Comparison of ENCODE assay signal across 11 cellular contexts in the genomic region with DNA sequence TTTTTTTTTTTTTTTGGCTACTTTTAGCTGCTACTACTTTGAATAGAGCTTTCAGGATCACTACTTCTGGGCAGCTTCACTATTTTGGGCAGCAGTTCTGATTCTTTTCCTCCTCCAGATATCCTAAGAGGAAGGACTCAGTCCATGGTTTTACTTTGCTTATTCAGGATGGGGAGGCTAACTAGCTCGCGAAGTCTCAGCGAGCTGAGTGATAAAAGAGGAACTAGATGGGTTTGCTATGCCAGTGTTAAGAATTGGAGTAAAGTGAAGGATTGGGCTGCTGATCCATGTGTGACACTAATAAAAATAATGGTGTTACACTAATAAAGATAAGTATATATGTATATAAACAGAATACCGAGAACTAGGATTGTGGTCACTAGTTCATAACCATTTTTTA. TPM values are rescaled to one million over a fixed set of nuclear protein-coding genes. Genes with fewer than 3 reads are reported as not detected.
DNase-seq lines count a peak whose midpoint lies in the region; ATAC-seq and TF ChIP-seq lines count a peak whose summit lies in the region.
"Had no signal": no experiment of that assay in that cellular context is flagged by ENCODE, and none has a peak within 500 bp of the region (broad histone marks: within the 10 kb centered on the region; RNA-seq: fewer than 3 reads in every experiment).

No MANE protein-coding gene starts in this region.

- H3K27me3 Mint-ChIP-seq in CD8-positive, alpha-beta T cell (ENCODE audit: low read depth), result no peaks in the 10 kb centered on the region
- no peaks in the 10 kb centered on the region for H3K27me3 Mint-ChIP-seq in natural killer cell treated with Interleukin-12 subunit alpha and Interleukin-12 subunit beta and Interleukin-15 and Interleukin-18, amount 100 ng/mL, for 72 hours

- ATAC-seq in CD8-positive, alpha-beta T cell, result no peak
- no peak for ATAC-seq in natural killer cell treated with Interleukin-12 subunit alpha and Interleukin-12 subunit beta and Interleukin-15 and Interleukin-18, amount 100 ng/mL, for 72 hours
- ATAC-seq in GM19455 (IDR thresholded peaks at IDR 0.05; ENCODE audit: unreplicated experiment), result no peak

- no peak for TF ChIP-seq CTCF in CD8-positive, alpha-beta T cell (IDR thresholded peaks at IDR 0.05)
- TF ChIP-seq CTCF in coronary artery (IDR thresholded peaks at IDR 0.05), result no peak

- H3K9me3 Mint-ChIP-seq in CD8-positive, alpha-beta T cell, result no peaks in the 10 kb centered on the region
- H3K9me3 Mint-ChIP-seq in natural killer cell treated with Interleukin-12 subunit alpha and Interleukin-12 subunit beta and Interleukin-15 and Interleukin-18, amount 100 ng/mL, for 72 hours, result no peaks in the 10 kb centered on the region

- CTCF ChIA-PET in CD8-positive, alpha-beta T cell (lab: Charles Lee), result interaction anchor here (1.0 to 1.3 kb wide), 3 partner anchors 14 to 19 kb away, joined by 3 to 4 read pairs (median 4); no protein-coding TSS in a partner anchor

- H3K4me3 Mint-ChIP-seq in CD8-positive, alpha-beta T cell, result peak overlapping the region; percentile 64
- H3K4me3 Mint-ChIP-seq in natural killer cell treated with Interleukin-12 subunit alpha and Interleukin-12 subunit beta and Interleukin-15 and Interleukin-18, amount 100 ng/mL, for 72 hours, result peak overlapping the region; percentile 24

- intact Hi-C loops in CD8-positive, alpha-beta T cell (cut with DNase I, micrococcal nuclease), result no loop called here

- H3K27ac Mint-ChIP-seq in CD8-positive, alpha-beta T cell, result peak overlapping the region; percentile 83
- peak overlapping the region in 1 of 2 donors; percentile 13 for H3K27ac Mint-ChIP-seq in natural killer cell treated with Interleukin-12 subunit alpha and Interleukin-12 subunit beta and Interleukin-15 and Interleukin-18, amount 100 ng/mL, for 72 hours

- H3K27me3 ChIP-seq in CD8-positive, alpha-beta T cell (ENCODE audit: insufficient read depth, low read length), result no peaks in the 10 kb centered on the region

- H3K27ac ChIP-seq in CD8-positive, alpha-beta T cell (ENCODE audit: low read depth, low read length), result no peak overlapping the region
- H3K27ac ChIP-seq in coronary artery, result peak overlapping the region; percentile 28 to 47

- H3K9me3 ChIP-seq in CD8-positive, alpha-beta T cell (ENCODE audit: low read length), result no peaks in the 10 kb centered on the region

- peaks cover 71% of the 10 kb centered on the region for H3K4me1 Mint-ChIP-seq in CD8-positive, alpha-beta T cell (ENCODE audit: low read depth)
- H3K4me1 Mint-ChIP-seq in natural killer cell treated with Interleukin-12 subunit alpha and Interleukin-12 subunit beta and Interleukin-15 and Interleukin-18, amount 100 ng/mL, for 72 hours (ENCODE audit: low read depth in 2 of 2), result peaks cover 36 to 47% of the 10 kb centered on the region in 2 donors

- peaks cover 15% of the 10 kb centered on the region for H3K36me3 Mint-ChIP-seq in CD8-positive, alpha-beta T cell
- no peaks in the 10 kb centered on the region for H3K36me3 Mint-ChIP-seq in natural killer cell treated with Interleukin-12 subunit alpha and Interleukin-12 subunit beta and Interleukin-15 and Interleukin-18, amount 100 ng/mL, for 72 hours

- no peaks in the 10 kb centered on the region for H3K36me3 ChIP-seq in CD8-positive, alpha-beta T cell (ENCODE audit: insufficient read depth, low read length)

- DNase-seq in CD8-positive, alpha-beta T cell, result no peak
- DNase-seq in MV-4-11 (lab: John Stamatoyannopoulos, UW) (peak; percentile 77), coronary artery (ENCODE audit: low spot score) (no peak), cerebellum (ENCODE audit: low spot score) (no peak), KG1 (lab: John Stamatoyannopoulos, UW) (no peak), HT-29 (ENCODE audit: low spot score) (no peak)
- no peak for DNase-seq in natural killer cell treated with Interleukin-12 subunit alpha and Interleukin-12 subunit beta and Interleukin-15 and Interleukin-18, amount 100 ng/mL, for 72 hours (ENCODE audit: low spot score)
- DNase-seq: mesendoderm; NCI-H1417; stimulated activated CD4-positive, alpha-beta T cell treated with anti-CD3 and anti-CD28 coated beads, Interleukin-4, amount 100 ng/mL, for 4 hours had no signal

- H3K4me1 ChIP-seq in CD8-positive, alpha-beta T cell (ENCODE audit: insufficient read depth, low read length), result peaks cover 73% of the 10 kb centered on the region

- POLR2A ChIA-PET in CD8-positive, alpha-beta T cell (lab: Charles Lee), result interaction anchor here (0.6 to 1.5 kb wide), 6 partner anchors 10 to 137 kb away, joined by 3 to 5 read pairs (median 4); no protein-coding TSS in a partner anchor

- H3K4me3 ChIP-seq in CD8-positive, alpha-beta T cell (ENCODE audit: low read depth, low read length), result no peak overlapping the region
- H3K4me3 ChIP-seq in coronary artery, result peak overlapping the region; percentile 46

RNA-seq across cellular contexts. Expression of a gene that starts 5.0 kb away (rescaled TPM):
- total RNA-seq in CD8-positive, alpha-beta T cell, result 100 to 1,000 TPM; 460 to 476 TPM
- total RNA-seq in natural killer cell treated with Interleukin-12 subunit alpha and Interleukin-12 subunit beta and Interleukin-15 and Interleukin-18, amount 100 ng/mL, for 72 hours, result 100 to 1,000 TPM; 169 to 181 TPM
- 134 TPM for total RNA-seq in cerebellum
- 115 and 136 TPM in 2 replicates for total RNA-seq in HT-29 (2014; rRNA removed; shearing (Covaris generic))

RNA-seq across cellular contexts. Expression of a gene that starts 16.4 kb away (rescaled TPM):
- total RNA-seq in CD8-positive, alpha-beta T cell, result 10 to 100 TPM in 1 of 2 experiments, 1 to 10 TPM in 1; 8.4 to 10.1 TPM
- total RNA-seq in natural killer cell treated with Interleukin-12 subunit alpha and Interleukin-12 subunit beta and Interleukin-15 and Interleukin-18, amount 100 ng/mL, for 72 hours, result 1 to 10 TPM; 2.8 to 5.8 TPM
- total RNA-seq in cerebellum, result 22.2 TPM
- 7.4 and 10.8 TPM in 2 replicates for total RNA-seq in HT-29 (2014; rRNA removed; shearing (Covaris generic))

RNA-seq across cellular contexts. Expression of a gene that starts 54.6 kb away (rescaled TPM):
- 10 to 100 TPM; 64.9 to 67.4 TPM for total RNA-seq in CD8-positive, alpha-beta T cell
- total RNA-seq in natural killer cell treated with Interleukin-12 subunit alpha and Interleukin-12 subunit beta and Interleukin-15 and Interleukin-18, amount 100 ng/mL, for 72 hours, result 10 to 100 TPM; 24.5 to 25.7 TPM
- total RNA-seq in cerebellum, result 13.2 TPM
- 12.3 and 14.1 TPM in 2 replicates for total RNA-seq in HT-29 (2014; rRNA removed; shearing (Covaris generic))
